ENCODE assay signal across 8 cellular contexts in genomic region chr5:159094745-159095144, GRCh38. TPM values are rescaled to one million over a fixed set of nuclear protein-coding genes. Genes with fewer than 3 reads are reported as not detected.
DNase-seq lines count a peak whose midpoint lies in the region; ATAC-seq and FAIRE-seq lines count a peak whose summit lies in the region.

No MANE protein-coding gene starts in this region.

- intact Hi-C loops in left cardiac atrium (cut with DNase I), result loop anchor here in 1 of 2 donors (5.0 to 10.0 kb wide), 2 partner anchors 42 to 220 kb away; no protein-coding TSS in a partner anchor

- DNase-seq in AG08395 (ENCODE audit: low spot score) (peak; percentile 42), GM19239 (ENCODE audit: insufficient read length, low spot score) (no peak), NCI-H524 treated with DMSO at 0.1 percent for 48 hours (lab: John Stamatoyannopoulos, UW) (peak; percentile 66), left cardiac atrium (peak; percentile 91), HK-2 (ENCODE audit: unreplicated experiment) (no peak)
- DNase-seq in activated T-cell treated with anti-CD3 and anti-CD28 coated beads, Interleukin-2, amount 50 U/mL, for 48 hours, result peak; percentile 58 to 64
- peak; percentile 42 to 50 for DNase-seq in stimulated activated CD4-positive, alpha-beta T cell treated with anti-CD3 and anti-CD28 coated beads, Interleukin-4, amount 100 ng/mL, for 4 hours

- no peak for ATAC-seq in left cardiac atrium
- no peak for ATAC-seq in HG02610 (IDR thresholded peaks at IDR 0.05; ENCODE audit: unreplicated experiment)

- FAIRE-seq in GM19239 (lab: Jason Lieb, UNC), result peak; percentile 98

RNA-seq across cellular contexts. Expression of gene EBF1, which starts 5.0 kb away (rescaled TPM):
- 10 to 100 TPM; 19.3 to 28.1 TPM for total RNA-seq in left cardiac atrium

Comparison
In these comparisons a context has a peak if more than half of its experiments do, and no peak if none do; other contexts are left out.
1. DNase-seq: peak in AG08395 (single experiment), NCI-H524 treated with DMSO at 0.1 percent for 48 hours (single experiment), activated T-cell treated with anti-CD3 and anti-CD28 coated beads, Interleukin-2, amount 50 U/mL, for 48 hours (2 of 2), left cardiac atrium (single experiment) and stimulated activated CD4-positive, alpha-beta T cell treated with anti-CD3 and anti-CD28 coated beads, Interleukin-4, amount 100 ng/mL, for 4 hours (2 of 2); none in GM19239 (single experiment) and HK-2 (single experiment).